ENCODE assay signal across 29 cellular contexts in genomic region chr9:11549311-11549794, GRCh38.
"Had no signal": no experiment of that assay in that cellular context is flagged by ENCODE, and none has a peak within 500 bp of the region (broad histone marks: within the 10 kb centered on the region; RNA-seq: fewer than 3 reads in every experiment).

No MANE protein-coding gene starts in this region.

- H3K27me3 ChIP-seq: brain microvascular endothelial cell, esophagus muscularis mucosa, foreskin keratinocyte, gastrocnemius medialis had no signal

- H3K36me3 Mint-ChIP-seq: activated CD4-positive, alpha-beta memory T cell treated with anti-CD3 and anti-CD28 coated beads for 36 hours; activated naive CD4-positive, alpha-beta T cell treated with anti-CD3 and anti-CD28 coated beads, Interleukin-2, amount 10 ng/mL, durations not matched to agents 7 days and 5 days; activated naive CD4-positive, alpha-beta T cell treated with anti-CD3 and anti-CD28 coated beads, Interleukin-2, amount 50 U/mL, for 72 hours; activated naive CD8-positive, alpha-beta T cell treated with anti-CD3 and anti-CD28 coated beads, Interleukin-2, amount 10 ng/mL, durations not matched to agents 7 days and 5 days had no signal

- H3K4me1 Mint-ChIP-seq: activated CD4-positive, alpha-beta T cell treated with anti-CD3 and anti-CD28 coated beads for 36 hours; activated CD4-positive, alpha-beta T cell treated with anti-CD3 and anti-CD28 coated beads, Interleukin-2, amount 10 ng/mL, durations not matched to agents 24 days and 14 days; activated naive CD4-positive, alpha-beta T cell treated with anti-CD3 and anti-CD28 coated beads, Interleukin-2, amount 10 ng/mL, durations not matched to agents 7 days and 5 days; activated naive CD8-positive, alpha-beta T cell treated with anti-CD3 and anti-CD28 coated beads, Interleukin-2, amount 10 ng/mL, durations not matched to agents 7 days and 5 days; central memory CD8-positive, alpha-beta T cell had no signal

- H3K9me3 ChIP-seq: esophagus muscularis mucosa, gastrocnemius medialis had no signal

- H3K27me3 Mint-ChIP-seq: activated CD4-positive, alpha-beta memory T cell treated with anti-CD3 and anti-CD28 coated beads for 36 hours; activated CD4-positive, alpha-beta T cell treated with anti-CD3 and anti-CD28 coated beads for 36 hours; activated CD4-positive, alpha-beta T cell treated with anti-CD3 and anti-CD28 coated beads, Interleukin-2, amount 10 ng/mL, durations not matched to agents 24 days and 14 days; activated naive CD4-positive, alpha-beta T cell treated with anti-CD3 and anti-CD28 coated beads, Interleukin-2, amount 10 ng/mL, durations not matched to agents 7 days and 5 days; activated naive CD8-positive, alpha-beta T cell treated with anti-CD3 and anti-CD28 coated beads, Interleukin-2, amount 10 ng/mL, durations not matched to agents 7 days and 5 days; activated T-cell treated with anti-CD3 and anti-CD28 coated beads, Interleukin-2, amount 50 U/mL, for 24 hours; central memory CD8-positive, alpha-beta T cell; effector memory CD8-positive, alpha-beta T cell had no signal

- DNase-seq: activated CD4-positive, alpha-beta memory T cell treated with anti-CD3 and anti-CD28 coated beads for 36 hours; activated CD4-positive, alpha-beta T cell treated with anti-CD3 and anti-CD28 coated beads for 36 hours; activated CD4-positive, alpha-beta T cell treated with anti-CD3 and anti-CD28 coated beads, Interleukin-2, amount 10 ng/mL, durations not matched to agents 24 days and 14 days; activated CD4-positive, CD25-positive, alpha-beta regulatory T cell; activated CD4-positive, CD25-positive, alpha-beta regulatory T cell treated with anti-CD3 and anti-CD28 coated beads, Interleukin-2, amount 50 U/mL, for 72 hours; activated CD8-positive, alpha-beta memory T cell treated with anti-CD3 and anti-CD28 coated beads, Interleukin-2, amount 50 U/mL, for 48 hours; activated gamma-delta T cell; activated naive CD4-positive, alpha-beta T cell; activated naive CD4-positive, alpha-beta T cell treated with anti-CD3 and anti-CD28 coated beads, Interleukin-2, amount 10 ng/mL, durations not matched to agents 7 days and 5 days; activated naive CD8-positive, alpha-beta T cell treated with anti-CD3 and anti-CD28 coated beads, Interleukin-2, amount 10 ng/mL, durations not matched to agents 7 days and 5 days; activated T-cell treated with anti-CD3 and anti-CD28 coated beads for 4 hours; activated T-cell treated with anti-CD3 and anti-CD28 coated beads, Interleukin-2, amount 50 U/mL, for 24 hours; activated T-cell treated with anti-CD3 and anti-CD28 coated beads, Interleukin-2, amount 50 U/mL, for 72 hours; amniotic stem cell; anterior cingulate cortex; brain microvascular endothelial cell; cortex of kidney; dermis blood vessel endothelial cell; effector CD4-positive, alpha-beta T cell; effector memory CD8-positive, alpha-beta T cell; erythroblast; foreskin keratinocyte; gastrocnemius medialis; T-helper 2 cell had no signal

- H3K27ac Mint-ChIP-seq: activated CD4-positive, alpha-beta memory T cell treated with anti-CD3 and anti-CD28 coated beads for 36 hours; activated CD4-positive, alpha-beta T cell treated with anti-CD3 and anti-CD28 coated beads for 36 hours; activated CD4-positive, alpha-beta T cell treated with anti-CD3 and anti-CD28 coated beads, Interleukin-2, amount 10 ng/mL, durations not matched to agents 24 days and 14 days; activated naive CD4-positive, alpha-beta T cell treated with anti-CD3 and anti-CD28 coated beads, Interleukin-2, amount 10 ng/mL, durations not matched to agents 7 days and 5 days; activated naive CD4-positive, alpha-beta T cell treated with anti-CD3 and anti-CD28 coated beads, Interleukin-2, amount 50 U/mL, for 72 hours; activated naive CD8-positive, alpha-beta T cell treated with anti-CD3 and anti-CD28 coated beads, Interleukin-2, amount 10 ng/mL, durations not matched to agents 7 days and 5 days; activated T-cell treated with anti-CD3 and anti-CD28 coated beads, Interleukin-2, amount 50 U/mL, for 24 hours; activated T-cell treated with anti-CD3 and anti-CD28 coated beads, Interleukin-2, amount 50 U/mL, for 72 hours; effector memory CD8-positive, alpha-beta T cell had no signal

- H3K4me1 ChIP-seq: esophagus muscularis mucosa, foreskin keratinocyte, gastrocnemius medialis had no signal

- H3K36me3 ChIP-seq: brain microvascular endothelial cell, esophagus muscularis mucosa, gastrocnemius medialis had no signal

- FAIRE-seq: astrocyte, colon had no signal

- ATAC-seq: activated CD4-positive, alpha-beta T cell treated with anti-CD3 and anti-CD28 coated beads for 36 hours; activated naive CD4-positive, alpha-beta T cell treated with anti-CD3 and anti-CD28 coated beads, Interleukin-2, amount 50 U/mL, for 72 hours; activated T-cell treated with anti-CD3 and anti-CD28 coated beads, Interleukin-2, amount 50 U/mL, for 72 hours; effector memory CD8-positive, alpha-beta T cell; foreskin keratinocyte; gastrocnemius medialis had no signal

- H3K4me3 ChIP-seq: esophagus muscularis mucosa, gastrocnemius medialis had no signal

- H3K4me3 Mint-ChIP-seq: activated CD4-positive, alpha-beta memory T cell treated with anti-CD3 and anti-CD28 coated beads for 36 hours; activated CD4-positive, alpha-beta T cell treated with anti-CD3 and anti-CD28 coated beads for 36 hours; activated CD4-positive, alpha-beta T cell treated with anti-CD3 and anti-CD28 coated beads, Interleukin-2, amount 10 ng/mL, durations not matched to agents 24 days and 14 days; activated naive CD4-positive, alpha-beta T cell treated with anti-CD3 and anti-CD28 coated beads, Interleukin-2, amount 10 ng/mL, durations not matched to agents 7 days and 5 days; activated naive CD8-positive, alpha-beta T cell treated with anti-CD3 and anti-CD28 coated beads, Interleukin-2, amount 10 ng/mL, durations not matched to agents 7 days and 5 days; activated T-cell treated with anti-CD3 and anti-CD28 coated beads, Interleukin-2, amount 50 U/mL, for 24 hours; activated T-cell treated with anti-CD3 and anti-CD28 coated beads, Interleukin-2, amount 50 U/mL, for 72 hours; central memory CD8-positive, alpha-beta T cell; effector memory CD8-positive, alpha-beta T cell had no signal

- H3K27ac ChIP-seq: brain microvascular endothelial cell, esophagus muscularis mucosa, foreskin keratinocyte, gastrocnemius medialis had no signal
